Comparison of ENCODE assay signal across 15 cellular contexts in genomic region chr17:20797292-20797691, GRCh38.
"Had no signal": no experiment of that assay in that cellular context is flagged by ENCODE, and none has a peak within 500 bp of the region (broad histone marks: within the 10 kb centered on the region; RNA-seq: fewer than 3 reads in every experiment).

No MANE protein-coding gene starts in this region.

- H3K27me3 ChIP-seq: cardiac muscle cell, SJSA1, tibial nerve, vagina had no signal

- H3K4me3 ChIP-seq: cardiac muscle cell, dorsolateral prefrontal cortex, gastroesophageal sphincter, heart right ventricle, SJSA1, tibial nerve, vagina had no signal

- H3K4me3 Mint-ChIP-seq: activated B cell treated with CpG ODN at 0.5 μM for 24 hours had no signal

- H3K9me3 ChIP-seq: gastroesophageal sphincter, heart right ventricle, SJSA1, tibial nerve, vagina had no signal

- ATAC-seq: gastroesophageal sphincter, heart right ventricle, left colon had no signal

- H3K36me3 ChIP-seq: cardiac muscle cell, gastroesophageal sphincter, heart right ventricle, SJSA1, tibial nerve, vagina had no signal

- H3K9me3 Mint-ChIP-seq: activated B cell treated with CpG ODN at 0.5 μM for 24 hours had no signal

- FAIRE-seq: islet of Langerhans had no signal

- H3K27ac ChIP-seq: cardiac muscle cell, dorsolateral prefrontal cortex, gastroesophageal sphincter, heart right ventricle, parathyroid adenoma, SJSA1, tibial nerve, vagina had no signal

- DNase-seq: activated B cell treated with CpG ODN at 0.5 μM for 24 hours; activated CD4-positive, alpha-beta T cell treated with anti-CD3 and anti-CD28 coated beads, Interleukin-2, amount 50 U/mL, for 48 hours; activated effector memory CD4-positive, alpha-beta T cell treated with anti-CD3 and anti-CD28 coated beads, Interleukin-2, amount 50 U/mL, for 16 hours; dorsolateral prefrontal cortex; heart right ventricle; left colon; stimulated activated CD4-positive, alpha-beta T cell treated with anti-CD3 and anti-CD28 coated beads, Interleukin-2, amount 100 ng/mL, for 24 hours; substantia nigra had no signal

- H3K27ac Mint-ChIP-seq: activated B cell treated with CpG ODN at 0.5 μM for 24 hours had no signal

- H3K4me1 ChIP-seq: gastroesophageal sphincter, heart right ventricle, parathyroid adenoma, SJSA1, tibial nerve, vagina had no signal
